8 cellular contexts compared by ENCODE assay signal in genomic region chr22:46352691-46353386, GRCh38. TPM values are rescaled to one million over a fixed set of nuclear protein-coding genes. Genes with fewer than 3 reads are reported as not detected.
A peak's percentile ranks its signal among the peaks of the same experiment; 100 is the strongest.
DNase-seq lines count a peak whose midpoint lies in the region; ATAC-seq and TF ChIP-seq lines count a peak whose summit lies in the region.

No MANE protein-coding gene starts in this region.

- DNase-seq in DMS79 treated with DMSO at 0.1 percent for 48 hours (lab: John Stamatoyannopoulos, UW) (peak; percentile 26), NCI-H2171 (lab: John Stamatoyannopoulos, UW) (peak; percentile 97), choroid plexus epithelial cell (ENCODE audit: low read depth) (peak; percentile 65), occipital lobe (lab: John Stamatoyannopoulos, UW) (peak; percentile 58), tibial nerve (ENCODE audit: low spot score in 2 of 2) (no peak), tibial artery (no peak)

- H3K36me3 ChIP-seq in tibial nerve (peaks cover 2 to 100% (median 36%) of the 10 kb centered on the region in 3 donors), tibial artery (peaks cover 74 to 96% (median 94%) of the 10 kb centered on the region in 3 donors)

- no peak overlapping the region for H3K27ac ChIP-seq in tibial nerve
- H3K27ac ChIP-seq in tibial artery: no peak overlapping the region

- no peak overlapping the region for H3K4me3 ChIP-seq in choroid plexus epithelial cell (ENCODE audit: low read depth, low read length)
- H3K4me3 ChIP-seq in tibial nerve: no peak overlapping the region
- H3K4me3 ChIP-seq in tibial artery: no peak overlapping the region

- H3K27me3 ChIP-seq in tibial nerve (no peaks in the 10 kb centered on the region), tibial artery (no peaks in the 10 kb centered on the region)

- no peak for TF ChIP-seq POLR2A in tibial nerve (IDR thresholded peaks at IDR 0.05)

- TF ChIP-seq CTCF in choroid plexus epithelial cell (conservative IDR thresholded peaks at IDR 0.05; ENCODE audit: low read depth, low read length) (no peak), tibial nerve (IDR thresholded peaks at IDR 0.05) (no peak), tibial artery (IDR thresholded peaks at IDR 0.05) (no peak)

- H3K4me1 ChIP-seq in tibial nerve: no peaks in the 10 kb centered on the region
- H3K4me1 ChIP-seq in tibial artery: no peaks in the 10 kb centered on the region

- ATAC-seq in GM19397 (IDR thresholded peaks at IDR 0.05; ENCODE audit: unreplicated experiment) (no peak), HG03196 (IDR thresholded peaks at IDR 0.05; ENCODE audit: unreplicated experiment) (no peak)

- no peak for TF ChIP-seq EP300 in tibial nerve (IDR thresholded peaks at IDR 0.05)

- no peaks in the 10 kb centered on the region for H3K9me3 ChIP-seq in tibial nerve
- no peaks in the 10 kb centered on the region for H3K9me3 ChIP-seq in tibial artery

- intact Hi-C loops in tibial artery (cut with DNase I; ENCODE audit: low total_unique reads): no loop called here

- WGBS in tibial nerve, 2 donors: 87 to 92% methylated on average over 18 of the region's 20 CpGs

RNA-seq across cellular contexts. Expression of gene TRMU, which starts 17.3 kb away (rescaled TPM):
- 19.0 TPM for total RNA-seq in occipital lobe
- total RNA-seq in tibial nerve: 10 to 100 TPM; 50.0 to 85.3 (median 64.5) TPM

RNA-seq across cellular contexts. Expression of gene GTSE1, which starts 56.2 kb away (rescaled TPM):
- total RNA-seq in occipital lobe (1.1 TPM), tibial nerve (1 to 10 TPM in 1 of 4 donors, under 1 TPM in 1, not detected in 2; 0.30 to 3.3 TPM)

Comparison
In these comparisons a context has a peak if more than half of its experiments do, and no peak if none do; other contexts are left out.
1. DNase-seq: peak in DMS79 treated with DMSO at 0.1 percent for 48 hours (single experiment), NCI-H2171 (single experiment), choroid plexus epithelial cell (single experiment) and occipital lobe (single experiment); none in tibial nerve (0 of 2) and tibial artery (0 of 2).